ENCODE assay signal across 2 cellular contexts in the genomic region with DNA sequence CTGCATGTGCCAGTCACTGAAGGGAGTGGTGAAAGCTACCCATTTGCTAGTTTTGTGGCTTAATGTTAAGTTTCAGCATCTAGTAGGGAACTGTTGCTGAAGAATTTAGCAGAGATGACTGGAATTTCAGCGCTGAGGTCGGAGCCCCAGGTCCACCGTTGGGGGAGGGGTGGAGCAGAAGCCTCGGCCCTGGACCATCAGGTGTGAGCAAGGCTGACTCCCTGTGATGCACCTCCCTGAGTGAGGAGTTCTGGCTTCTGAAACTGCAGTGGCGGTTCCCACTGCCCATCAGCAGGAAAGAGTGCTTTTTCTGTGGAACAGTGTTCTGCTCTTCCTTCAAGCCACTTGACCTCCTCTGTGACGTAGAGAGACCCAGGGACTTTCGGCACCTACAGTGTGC.
A peak's percentile ranks its signal among the peaks of the same experiment; 100 is the strongest.
TF ChIP-seq lines count a peak whose summit lies in the region.

No MANE protein-coding gene starts in this region.

TF ChIP-seq in HepG2, 621 proteins besides CTCF, POLR2A, EP300 and RAD21 (continues in another document):
- no peak for TF ChIP-seq FOXO1 (CRISPR knock-in tag; IDR thresholded peaks at IDR 0.05)
- TF ChIP-seq RBM22 (optimal IDR thresholded peaks at IDR 0.05; ENCODE audit: low read length) = no peak
- TF ChIP-seq MYNN (CRISPR knock-in tag; IDR thresholded peaks at IDR 0.05; ENCODE audit: low read depth) = no peak
- TF ChIP-seq NFKBIZ (CRISPR knock-in tag; IDR thresholded peaks at IDR 0.05) = no peak
- TF ChIP-seq, protein P1, sequence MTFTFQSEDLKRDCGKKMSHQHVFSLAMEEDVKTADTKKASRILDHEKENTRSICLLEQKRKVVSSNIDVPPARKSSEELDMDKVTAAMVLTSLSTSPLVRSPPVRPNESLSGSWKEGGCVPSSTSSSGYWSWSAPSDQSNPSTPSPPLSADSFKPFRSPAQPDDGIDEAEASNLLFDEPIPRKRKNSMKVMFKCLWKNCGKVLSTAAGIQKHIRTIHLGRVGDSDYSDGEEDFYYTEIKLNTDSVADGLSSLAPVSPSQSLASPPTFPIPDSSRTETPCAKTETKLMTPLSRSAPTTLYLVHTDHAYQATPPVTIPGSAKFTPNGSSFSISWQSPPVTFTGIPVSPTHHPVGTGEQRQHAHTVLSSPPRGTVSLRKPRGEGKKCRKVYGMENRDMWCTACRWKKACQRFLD (CRISPR knock-in tag; IDR thresholded peaks at IDR 0.05; ENCODE audit: borderline replicate concordance) = no peak
- TF ChIP-seq MEIS1 (CRISPR knock-in tag; IDR thresholded peaks at IDR 0.05; ENCODE audit: borderline replicate concordance) = no peak
- TF ChIP-seq POLR2AphosphoS5 (IDR thresholded peaks at IDR 0.05; ENCODE audit: low read depth, low read length) = no peak
- no peak for TF ChIP-seq E2F1 (CRISPR knock-in tag; IDR thresholded peaks at IDR 0.05)
- TF ChIP-seq, protein P2, sequence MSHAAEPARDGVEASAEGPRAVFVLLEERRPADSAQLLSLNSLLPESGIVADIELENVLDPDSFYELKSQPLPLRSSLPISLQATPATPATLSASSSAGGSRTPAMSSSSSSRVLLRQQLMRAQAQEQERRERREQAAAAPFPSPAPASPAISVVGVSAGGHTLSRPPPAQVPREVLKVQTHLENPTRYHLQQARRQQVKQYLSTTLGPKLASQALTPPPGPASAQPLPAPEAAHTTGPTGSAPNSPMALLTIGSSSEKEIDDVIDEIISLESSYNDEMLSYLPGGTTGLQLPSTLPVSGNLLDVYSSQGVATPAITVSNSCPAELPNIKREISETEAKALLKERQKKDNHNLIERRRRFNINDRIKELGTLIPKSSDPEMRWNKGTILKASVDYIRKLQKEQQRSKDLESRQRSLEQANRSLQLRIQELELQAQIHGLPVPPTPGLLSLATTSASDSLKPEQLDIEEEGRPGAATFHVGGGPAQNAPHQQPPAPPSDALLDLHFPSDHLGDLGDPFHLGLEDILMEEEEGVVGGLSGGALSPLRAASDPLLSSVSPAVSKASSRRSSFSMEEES (CRISPR knock-in tag; IDR thresholded peaks at IDR 0.05) = no peak
- TF ChIP-seq JARID2 (CRISPR knock-in tag; IDR thresholded peaks at IDR 0.05; ENCODE audit: insufficient replicate concordance) = no peak
- TF ChIP-seq, protein P3, sequence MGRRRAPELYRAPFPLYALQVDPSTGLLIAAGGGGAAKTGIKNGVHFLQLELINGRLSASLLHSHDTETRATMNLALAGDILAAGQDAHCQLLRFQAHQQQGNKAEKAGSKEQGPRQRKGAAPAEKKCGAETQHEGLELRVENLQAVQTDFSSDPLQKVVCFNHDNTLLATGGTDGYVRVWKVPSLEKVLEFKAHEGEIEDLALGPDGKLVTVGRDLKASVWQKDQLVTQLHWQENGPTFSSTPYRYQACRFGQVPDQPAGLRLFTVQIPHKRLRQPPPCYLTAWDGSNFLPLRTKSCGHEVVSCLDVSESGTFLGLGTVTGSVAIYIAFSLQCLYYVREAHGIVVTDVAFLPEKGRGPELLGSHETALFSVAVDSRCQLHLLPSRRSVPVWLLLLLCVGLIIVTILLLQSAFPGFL (CRISPR knock-in tag; IDR thresholded peaks at IDR 0.05) = no peak
- no peak for TF ChIP-seq ZNF382 (CRISPR knock-in tag; IDR thresholded peaks at IDR 0.05; ENCODE audit: borderline replicate concordance)
- no peak for TF ChIP-seq ARNTL (CRISPR knock-in tag; IDR thresholded peaks at IDR 0.05)
- no peak for TF ChIP-seq ZNF543 (CRISPR knock-in tag; IDR thresholded peaks at IDR 0.05)
- TF ChIP-seq ZBTB20 (CRISPR knock-in tag; IDR thresholded peaks at IDR 0.05; ENCODE audit: borderline replicate concordance, low read depth) = no peak
- TF ChIP-seq ELF3 (CRISPR knock-in tag; IDR thresholded peaks at IDR 0.05) = peak; percentile 18; the same call in 1 of the 2 replicates
- no peak for TF ChIP-seq ZNF891 (CRISPR knock-in tag; IDR thresholded peaks at IDR 0.05)
- TF ChIP-seq ZNF546 (CRISPR knock-in tag; conservative IDR thresholded peaks at IDR 0.05) = no peak
- TF ChIP-seq, protein P4, sequence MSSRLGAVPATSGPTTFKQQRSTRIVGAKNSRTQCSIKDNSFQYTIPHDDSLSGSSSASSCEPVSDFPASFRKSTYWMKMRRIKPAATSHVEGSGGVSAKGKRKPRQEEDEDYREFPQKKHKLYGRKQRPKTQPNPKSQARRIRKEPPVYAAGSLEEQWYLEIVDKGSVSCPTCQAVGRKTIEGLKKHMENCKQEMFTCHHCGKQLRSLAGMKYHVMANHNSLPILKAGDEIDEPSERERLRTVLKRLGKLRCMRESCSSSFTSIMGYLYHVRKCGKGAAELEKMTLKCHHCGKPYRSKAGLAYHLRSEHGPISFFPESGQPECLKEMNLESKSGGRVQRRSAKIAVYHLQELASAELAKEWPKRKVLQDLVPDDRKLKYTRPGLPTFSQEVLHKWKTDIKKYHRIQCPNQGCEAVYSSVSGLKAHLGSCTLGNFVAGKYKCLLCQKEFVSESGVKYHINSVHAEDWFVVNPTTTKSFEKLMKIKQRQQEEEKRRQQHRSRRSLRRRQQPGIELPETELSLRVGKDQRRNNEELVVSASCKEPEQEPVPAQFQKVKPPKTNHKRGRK (CRISPR knock-in tag; IDR thresholded peaks at IDR 0.05) = no peak
- TF ChIP-seq, protein P5, sequence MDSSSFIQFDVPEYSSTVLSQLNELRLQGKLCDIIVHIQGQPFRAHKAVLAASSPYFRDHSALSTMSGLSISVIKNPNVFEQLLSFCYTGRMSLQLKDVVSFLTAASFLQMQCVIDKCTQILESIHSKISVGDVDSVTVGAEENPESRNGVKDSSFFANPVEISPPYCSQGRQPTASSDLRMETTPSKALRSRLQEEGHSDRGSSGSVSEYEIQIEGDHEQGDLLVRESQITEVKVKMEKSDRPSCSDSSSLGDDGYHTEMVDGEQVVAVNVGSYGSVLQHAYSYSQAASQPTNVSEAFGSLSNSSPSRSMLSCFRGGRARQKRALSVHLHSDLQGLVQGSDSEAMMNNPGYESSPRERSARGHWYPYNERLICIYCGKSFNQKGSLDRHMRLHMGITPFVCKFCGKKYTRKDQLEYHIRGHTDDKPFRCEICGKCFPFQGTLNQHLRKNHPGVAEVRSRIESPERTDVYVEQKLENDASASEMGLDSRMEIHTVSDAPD (CRISPR knock-in tag; IDR thresholded peaks at IDR 0.05) = no peak
- TF ChIP-seq ZNF614 (CRISPR knock-in tag; IDR thresholded peaks at IDR 0.05; ENCODE audit: borderline replicate concordance) = no peak

TF ChIP-seq in GM12891, 5 proteins besides CTCF, POLR2A, EP300 and RAD21:
- TF ChIP-seq PAX5 (IDR thresholded peaks at IDR 0.05; ENCODE audit: insufficient read depth, low read length, severe bottlenecking) (no peak), SPI1 (IDR thresholded peaks at IDR 0.05; ENCODE audit: low read depth, low read length) (no peak), TAF1 (IDR thresholded peaks at IDR 0.05; ENCODE audit: low read depth, low read length) (no peak), POLR2AphosphoS5 (IDR thresholded peaks at IDR 0.05; ENCODE audit: low read depth, low read length) (no peak), POU2F2 (IDR thresholded peaks at IDR 0.05; ENCODE audit: low read depth, low read length) (no peak)
TF ChIP-seq in GM12891: peak in this region for 0.
